Comparison of ENCODE assay signal across 12 cellular contexts in the genomic region with DNA sequence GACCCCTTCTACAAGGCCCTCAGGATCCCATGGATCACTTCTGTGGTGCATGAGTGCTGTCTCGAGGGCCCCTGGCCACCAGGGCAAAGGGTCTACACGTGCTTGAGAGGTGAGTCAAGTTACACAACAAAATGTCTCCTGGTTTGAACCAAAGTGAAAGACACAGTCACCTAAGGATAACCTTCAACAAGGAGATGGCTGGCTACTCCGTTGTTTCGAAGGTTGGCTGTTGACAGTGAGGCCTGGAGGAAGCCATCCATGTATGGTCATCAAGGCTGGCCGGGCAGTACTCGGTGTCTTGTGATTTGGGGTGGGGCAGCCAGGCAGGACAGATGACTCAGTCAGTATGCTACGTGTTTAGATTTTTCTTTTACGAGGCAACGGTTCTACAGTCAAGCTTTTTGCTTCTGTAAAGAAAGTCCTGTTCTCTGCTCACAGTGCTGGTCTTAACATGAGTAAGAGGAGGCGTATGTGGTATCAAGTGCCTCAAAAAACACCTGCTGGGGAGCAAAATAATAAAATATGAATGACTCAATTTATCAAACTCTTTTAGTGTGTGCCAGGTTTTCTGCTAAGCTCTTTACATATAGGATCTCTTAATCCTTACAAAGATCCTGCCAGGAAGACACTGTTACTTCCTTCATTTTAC. TPM values are rescaled to one million over a fixed set of nuclear protein-coding genes. Genes with fewer than 3 reads are reported as not detected.
DNase-seq lines count a peak whose midpoint lies in the region; ATAC-seq and TF ChIP-seq lines count a peak whose summit lies in the region.
"Had no signal": no experiment of that assay in that cellular context is flagged by ENCODE, and none has a peak within 500 bp of the region (broad histone marks: within the 10 kb centered on the region; RNA-seq: fewer than 3 reads in every experiment).

No MANE protein-coding gene starts in this region.

- no peak overlapping the region for H3K27ac Mint-ChIP-seq in GM23338
- H3K27ac Mint-ChIP-seq: activated T-cell treated with anti-CD3 and anti-CD28 coated beads, Interleukin-2, amount 50 U/mL, for 72 hours had no signal

- H3K4me3 Mint-ChIP-seq in GM23338 = no peak overlapping the region
- H3K4me3 Mint-ChIP-seq: activated T-cell treated with anti-CD3 and anti-CD28 coated beads, Interleukin-2, amount 50 U/mL, for 72 hours; memory B cell had no signal

- H3K4me2 ChIP-seq in GM23338 = no peak overlapping the region

- H3K4me3 ChIP-seq in breast epithelium (no peak overlapping the region), transverse colon (no peak overlapping the region), GM23338 (no peak overlapping the region)

- H3F3A ChIP-seq in GM23338 (replicated peaks; ENCODE audit: low read depth) = no peaks in the 10 kb centered on the region

- TF ChIP-seq EP300 in transverse colon (IDR thresholded peaks at IDR 0.05; ENCODE audit: low read depth) = peak; percentile 98

- no peaks in the 10 kb centered on the region for H3K4me1 Mint-ChIP-seq in GM23338
- H3K4me1 Mint-ChIP-seq: memory B cell had no signal

- in situ Hi-C loops in transverse colon (cut with MboI; ENCODE audit: low pct_ligation_motif_present in 1 of 4, low pct_unique_long_range_greater_than_20kb in 1 of 4, low sequenced_read_pairs in 3 of 4) = loop anchor here in 1 of 4 donors (25.0 kb wide), 1 partner anchor 222 kb away; no protein-coding TSS in a partner anchor

- no peak for ATAC-seq in GM21367 (IDR thresholded peaks at IDR 0.05; ENCODE audit: unreplicated experiment)
- no peak for ATAC-seq in GM23338
- no peak for ATAC-seq in GM19324 (IDR thresholded peaks at IDR 0.05; ENCODE audit: low FRiP score, unreplicated experiment)
- no peak for ATAC-seq in HG02588 (IDR thresholded peaks at IDR 0.05; ENCODE audit: unreplicated experiment)
- ATAC-seq: activated T-cell treated with anti-CD3 and anti-CD28 coated beads, Interleukin-2, amount 50 U/mL, for 72 hours had no signal

- intact Hi-C loops in breast epithelium (cut with DNase I; ENCODE audit: low total_unique reads) = no loop called here
- intact Hi-C loops in transverse colon (cut with DNase I; ENCODE audit: low total_unique reads) = loop anchor here (1.0 kb wide), 1 partner anchor 10 kb away; no protein-coding TSS in a partner anchor

- TF ChIP-seq POLR2A in breast epithelium (IDR thresholded peaks at IDR 0.05) = no peak
- peak; percentile 66 for TF ChIP-seq POLR2A in transverse colon (IDR thresholded peaks at IDR 0.05)

- H3K4me1 ChIP-seq in breast epithelium = no peaks in the 10 kb centered on the region
- H3K4me1 ChIP-seq in transverse colon = peaks cover 14 to 49% (median 21%) of the 10 kb centered on the region in 4 donors
- H3K4me1 ChIP-seq in GM23338 (ENCODE audit: insufficient read depth) = no peaks in the 10 kb centered on the region

- H3K36me3 Mint-ChIP-seq in GM23338 (ENCODE audit: low read depth) = no peaks in the 10 kb centered on the region

- no peak for TF ChIP-seq CTCF in breast epithelium (IDR thresholded peaks at IDR 0.05)
- TF ChIP-seq CTCF in transverse colon (IDR thresholded peaks at IDR 0.05) = peak in 1 of 5 experiments; percentile 15
- TF ChIP-seq CTCF in GM23338 (conservative IDR thresholded peaks at IDR 0.05; ENCODE audit: low read depth in 2 of 2) = no peak

- H3K27me3 ChIP-seq in breast epithelium (no peaks in the 10 kb centered on the region), transverse colon (no peaks in the 10 kb centered on the region), GM23338 (ENCODE audit: insufficient read depth) (no peaks in the 10 kb centered on the region)

- no peaks in the 10 kb centered on the region; the same call in 1 of the 2 replicates for H3K9me2 ChIP-seq in GM23338 (ENCODE audit: insufficient read depth)

- H2AFZ ChIP-seq in GM23338 = no peak overlapping the region

- H3K36me3 ChIP-seq in breast epithelium (no peaks in the 10 kb centered on the region), transverse colon (no peaks in the 10 kb centered on the region), GM23338 (ENCODE audit: insufficient read depth) (no peaks in the 10 kb centered on the region)

- H3K9me3 ChIP-seq in breast epithelium (no peaks in the 10 kb centered on the region), transverse colon (no peaks in the 10 kb centered on the region)

- DNase-seq in HT-29 (ENCODE audit: low spot score) = peak; percentile 92
- peak in 1 of 2 donors; percentile 48 for DNase-seq in breast epithelium (ENCODE audit: low spot score in 2 of 2)
- DNase-seq in kidney tubule cell (ENCODE audit: low spot score) = peak; percentile 97
- DNase-seq in transverse colon = peak; percentile 81
- no peak for DNase-seq in GM23338 (ENCODE audit: low spot score)
- DNase-seq: activated T-cell treated with anti-CD3 and anti-CD28 coated beads, Interleukin-2, amount 50 U/mL, for 72 hours; NCI-H1694 treated with DMSO at 0.1 percent for 48 hours; stimulated activated naive CD4-positive, alpha-beta T cell had no signal

- H3K27ac ChIP-seq in breast epithelium (peak overlapping the region; percentile 29 to 50), transverse colon (peak overlapping the region; percentile 84 to 92 (median 88)), GM23338 (ENCODE audit: low read depth) (no peak overlapping the region)

- peaks cover 4% of the 10 kb centered on the region for H3K27me3 Mint-ChIP-seq in GM23338 (ENCODE audit: insufficient read depth, low read depth, poor library complexity)
- H3K27me3 Mint-ChIP-seq: memory B cell had no signal

- no peaks in the 10 kb centered on the region for H4K20me1 ChIP-seq in GM23338 (replicated peaks; ENCODE audit: insufficient read depth)

- 31 to 44% methylated on average over 1 to 10 of the region's 10 CpGs for WGBS in transverse colon (ENCODE audit: low coverage in 1 of 2), 2 donors

- no peaks in the 10 kb centered on the region for H3K79me2 ChIP-seq in GM23338 (replicated peaks; ENCODE audit: insufficient read depth)

- no peaks in the 10 kb centered on the region for H3K9me3 Mint-ChIP-seq in GM23338
- H3K9me3 Mint-ChIP-seq: activated T-cell treated with anti-CD3 and anti-CD28 coated beads, Interleukin-2, amount 50 U/mL, for 72 hours; memory B cell had no signal

TF ChIP-seq in GM23338, 12 proteins besides CTCF, POLR2A, EP300 and RAD21 (continues in another document):
- no peak for TF ChIP-seq JUNB (IDR thresholded peaks at IDR 0.05; ENCODE audit: unreplicated experiment)
- TF ChIP-seq, protein P1, sequence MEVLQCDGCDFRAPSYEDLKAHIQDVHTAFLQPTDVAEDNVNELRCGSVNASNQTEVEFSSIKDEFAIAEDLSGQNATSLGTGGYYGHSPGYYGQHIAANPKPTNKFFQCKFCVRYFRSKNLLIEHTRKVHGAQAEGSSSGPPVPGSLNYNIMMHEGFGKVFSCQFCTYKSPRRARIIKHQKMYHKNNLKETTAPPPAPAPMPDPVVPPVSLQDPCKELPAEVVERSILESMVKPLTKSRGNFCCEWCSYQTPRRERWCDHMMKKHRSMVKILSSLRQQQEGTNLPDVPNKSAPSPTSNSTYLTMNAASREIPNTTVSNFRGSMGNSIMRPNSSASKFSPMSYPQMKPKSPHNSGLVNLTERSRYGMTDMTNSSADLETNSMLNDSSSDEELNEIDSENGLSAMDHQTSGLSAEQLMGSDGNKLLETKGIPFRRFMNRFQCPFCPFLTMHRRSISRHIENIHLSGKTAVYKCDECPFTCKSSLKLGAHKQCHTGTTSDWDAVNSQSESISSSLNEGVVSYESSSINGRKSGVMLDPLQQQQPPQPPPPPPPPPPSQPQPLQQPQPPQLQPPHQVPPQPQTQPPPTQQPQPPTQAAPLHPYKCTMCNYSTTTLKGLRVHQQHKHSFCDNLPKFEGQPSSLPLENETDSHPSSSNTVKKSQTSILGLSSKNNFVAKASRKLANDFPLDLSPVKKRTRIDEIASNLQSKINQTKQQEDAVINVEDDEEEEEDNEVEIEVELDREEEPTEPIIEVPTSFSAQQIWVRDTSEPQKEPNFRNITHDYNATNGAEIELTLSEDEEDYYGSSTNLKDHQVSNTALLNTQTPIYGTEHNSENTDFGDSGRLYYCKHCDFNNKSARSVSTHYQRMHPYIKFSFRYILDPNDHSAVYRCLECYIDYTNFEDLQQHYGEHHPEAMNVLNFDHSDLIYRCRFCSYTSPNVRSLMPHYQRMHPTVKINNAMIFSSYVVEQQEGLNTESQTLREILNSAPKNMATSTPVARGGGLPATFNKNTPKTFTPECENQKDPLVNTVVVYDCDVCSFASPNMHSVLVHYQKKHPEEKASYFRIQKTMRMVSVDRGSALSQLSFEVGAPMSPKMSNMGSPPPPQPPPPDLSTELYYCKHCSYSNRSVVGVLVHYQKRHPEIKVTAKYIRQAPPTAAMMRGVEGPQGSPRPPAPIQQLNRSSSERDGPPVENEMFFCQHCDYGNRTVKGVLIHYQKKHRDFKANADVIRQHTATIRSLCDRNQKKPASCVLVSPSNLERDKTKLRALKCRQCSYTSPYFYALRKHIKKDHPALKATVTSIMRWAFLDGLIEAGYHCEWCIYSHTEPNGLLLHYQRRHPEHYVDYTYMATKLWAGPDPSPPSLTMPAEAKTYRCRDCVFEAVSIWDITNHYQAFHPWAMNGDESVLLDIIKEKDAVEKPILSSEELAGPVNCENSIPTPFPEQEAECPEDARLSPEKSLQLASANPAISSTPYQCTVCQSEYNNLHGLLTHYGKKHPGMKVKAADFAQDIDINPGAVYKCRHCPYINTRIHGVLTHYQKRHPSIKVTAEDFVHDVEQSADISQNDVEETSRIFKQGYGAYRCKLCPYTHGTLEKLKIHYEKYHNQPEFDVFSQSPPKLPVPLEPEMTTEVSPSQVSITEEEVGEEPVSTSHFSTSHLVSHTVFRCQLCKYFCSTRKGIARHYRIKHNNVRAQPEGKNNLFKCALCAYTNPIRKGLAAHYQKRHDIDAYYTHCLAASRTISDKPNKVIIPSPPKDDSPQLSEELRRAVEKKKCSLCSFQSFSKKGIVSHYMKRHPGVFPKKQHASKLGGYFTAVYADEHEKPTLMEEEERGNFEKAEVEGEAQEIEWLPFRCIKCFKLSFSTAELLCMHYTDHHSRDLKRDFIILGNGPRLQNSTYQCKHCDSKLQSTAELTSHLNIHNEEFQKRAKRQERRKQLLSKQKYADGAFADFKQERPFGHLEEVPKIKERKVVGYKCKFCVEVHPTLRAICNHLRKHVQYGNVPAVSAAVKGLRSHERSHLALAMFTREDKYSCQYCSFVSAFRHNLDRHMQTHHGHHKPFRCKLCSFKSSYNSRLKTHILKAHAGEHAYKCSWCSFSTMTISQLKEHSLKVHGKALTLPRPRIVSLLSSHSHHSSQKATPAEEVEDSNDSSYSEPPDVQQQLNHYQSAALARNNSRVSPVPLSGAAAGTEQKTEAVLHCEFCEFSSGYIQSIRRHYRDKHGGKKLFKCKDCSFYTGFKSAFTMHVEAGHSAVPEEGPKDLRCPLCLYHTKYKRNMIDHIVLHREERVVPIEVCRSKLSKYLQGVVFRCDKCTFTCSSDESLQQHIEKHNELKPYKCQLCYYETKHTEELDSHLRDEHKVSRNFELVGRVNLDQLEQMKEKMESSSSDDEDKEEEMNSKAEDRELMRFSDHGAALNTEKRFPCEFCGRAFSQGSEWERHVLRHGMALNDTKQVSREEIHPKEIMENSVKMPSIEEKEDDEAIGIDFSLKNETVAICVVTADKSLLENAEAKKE (CRISPR knock-in tag; IDR thresholded peaks at IDR 0.05) = no peak

RNA-seq across cellular contexts. Expression of a gene that starts 18.0 kb away (rescaled TPM):
- 7.9 and 9.0 TPM in 2 replicates for total RNA-seq in HT-29 (2014; rRNA removed; shearing (Covaris generic))
- total RNA-seq in breast epithelium (10 to 100 TPM in 2 of 3 donors, 1 to 10 TPM in 1; 3.8 to 19.9 (median 12.5) TPM), transverse colon (10 to 100 TPM; 24.3 to 71.4 (median 54.8) TPM)
- total RNA-seq in GM23338 (2014; rRNA removed; shearing (Covaris generic)) = 10.2 and 12.5 TPM in 2 replicates
- 2.2 and 2.5 TPM in 2 replicates for polyA plus RNA-seq in GM23338 (2016; fragmentation: Nextera tagmentation; extraction: Ambion mirVana)
